In genomic region chr10:32054087-32054486, GRCh38 we compare ENCODE assay signal across 8 cellular contexts. TPM values are rescaled to one million over a fixed set of nuclear protein-coding genes. Genes with fewer than 3 reads are reported as not detected.
DNase-seq lines count a peak whose midpoint lies in the region; ATAC-seq and TF ChIP-seq lines count a peak whose summit lies in the region.

No MANE protein-coding gene starts in this region.

- H3K4me3 ChIP-seq in coronary artery: peak overlapping the region; percentile 89

- peak overlapping the region; percentile 97 to 99 for H3K27ac ChIP-seq in coronary artery

- ATAC-seq in HG03342 (IDR thresholded peaks at IDR 0.05; ENCODE audit: unreplicated experiment) (no peak), GM21360 (IDR thresholded peaks at IDR 0.05; ENCODE audit: unreplicated experiment) (no peak)

- TF ChIP-seq CTCF in coronary artery (IDR thresholded peaks at IDR 0.05): no peak

- peak; percentile 57 for DNase-seq in NCI-H82 (lab: John Stamatoyannopoulos, UW)
- no peak for DNase-seq in NCI-H82 treated with DMSO at 0.1 percent for 48 hours (lab: John Stamatoyannopoulos, UW; ENCODE audit: unreplicated experiment)
- peak; percentile 56 for DNase-seq in NCI-H69 (lab: John Stamatoyannopoulos, UW)
- no peak for DNase-seq in coronary artery (ENCODE audit: low spot score)
- peak; percentile 24 for DNase-seq in mucosa of gallbladder (ENCODE audit: low spot score)
- no peak for DNase-seq in iPS-NIHi11 (ENCODE audit: low spot score)

RNA-seq across cellular contexts. Expression of gene KIF5B, which starts 2.1 kb away (rescaled TPM):
- 149 TPM for total RNA-seq in mucosa of gallbladder

Comparison
In these comparisons a context has a peak if more than half of its experiments do, and no peak if none do; other contexts are left out.
1. DNase-seq: peak in NCI-H82 (single experiment), NCI-H69 (single experiment) and mucosa of gallbladder (single experiment); none in NCI-H82 treated with DMSO at 0.1 percent for 48 hours (single experiment), coronary artery (single experiment) and iPS-NIHi11 (single experiment).